Comparison of ENCODE assay signal across 2 cellular contexts in genomic region chr11:43557553-43558031, GRCh38.
TF ChIP-seq lines count a peak whose summit lies in the region.

No MANE protein-coding gene starts in this region.

TF ChIP-seq in IMR-90, 13 proteins besides CTCF, POLR2A, EP300 and RAD21 (continued from another document):
- TF ChIP-seq ELK1 (IDR thresholded peaks at IDR 0.05; ENCODE audit: borderline replicate concordance, low read depth, low read length) (no peak), MAFK (IDR thresholded peaks at IDR 0.05; ENCODE audit: low read depth, low read length) (no peak), SMC3 (IDR thresholded peaks at IDR 0.05; ENCODE audit: low read depth, low read length) (no peak; the same call in 1 of the 2 replicates), RFX5 (IDR thresholded peaks at IDR 0.05; ENCODE audit: low read depth, low read length) (no peak), BHLHE40 (IDR thresholded peaks at IDR 0.05; ENCODE audit: low read depth, low read length) (no peak), MAZ (IDR thresholded peaks at IDR 0.05; ENCODE audit: borderline replicate concordance, low read depth, low read length) (no peak), MXI1 (IDR thresholded peaks at IDR 0.05; ENCODE audit: borderline replicate concordance, low read depth, low read length) (no peak), CHD1 (IDR thresholded peaks at IDR 0.05; ENCODE audit: low read depth, low read length) (no peak), CEBPB (IDR thresholded peaks at IDR 0.05; ENCODE audit: low read depth, low read length) (no peak), NFE2L2 (IDR thresholded peaks at IDR 0.05; ENCODE audit: low read depth, low read length) (no peak), USF2 (IDR thresholded peaks at IDR 0.05; ENCODE audit: low read depth, low read length) (no peak)

TF ChIP-seq in K562, 482 proteins besides CTCF, POLR2A, EP300 and RAD21 (continued from another document):
- TF ChIP-seq CREB1 (IDR thresholded peaks at IDR 0.05) = no peak
- no peak for TF ChIP-seq CREB1 (CRISPR knock-in tag; IDR thresholded peaks at IDR 0.05)
- 0 out of 4 replicates have a peak, but pooled peaks of 1 of the 2 experiments have one; percentile 17 for TF ChIP-seq MAZ (CRISPR knock-in tag; conservative IDR thresholded peaks at IDR 0.05 in 1 of 2, IDR thresholded peaks at IDR 0.05 in 1 of 2)
- TF ChIP-seq CBX2 (IDR thresholded peaks at IDR 0.05; ENCODE audit: insufficient read depth, low read length, poor library complexity, severe bottlenecking) = no peak
- peak; percentile 58 for TF ChIP-seq EGR1 (conservative IDR thresholded peaks at IDR 0.05)
- no peak for TF ChIP-seq SP1 (CRISPR knock-in tag; IDR thresholded peaks at IDR 0.05)
- 0 out of 2 replicates have a peak, but pooled peaks have one; percentile 16 for TF ChIP-seq NFIC (IDR thresholded peaks at IDR 0.05)
- TF ChIP-seq RREB1 (CRISPR knock-in tag; IDR thresholded peaks at IDR 0.05) = no peak
- no peak for TF ChIP-seq ZNF253 (CRISPR knock-in tag; conservative IDR thresholded peaks at IDR 0.05)
- no peak for TF ChIP-seq NFYB (IDR thresholded peaks at IDR 0.05; ENCODE audit: extremely low read depth, insufficient read length)
- TF ChIP-seq ATF1 (CRISPR knock-in tag; IDR thresholded peaks at IDR 0.05) = no peak
- peak; percentile 73 for TF ChIP-seq ATF1 (tag; IDR thresholded peaks at IDR 0.05)
- TF ChIP-seq PHF8 (IDR thresholded peaks at IDR 0.05; ENCODE audit: borderline replicate concordance, low read length) = no peak
- TF ChIP-seq USF2 (CRISPR knock-in tag; IDR thresholded peaks at IDR 0.05) = peak; percentile 29; the same call in 1 of the 2 replicates
- TF ChIP-seq TEAD4 (IDR thresholded peaks at IDR 0.05; ENCODE audit: low read length) = no peak
- no peak for TF ChIP-seq TEAD4 (CRISPR knock-in tag; IDR thresholded peaks at IDR 0.05; ENCODE audit: borderline replicate concordance)
- no peak for TF ChIP-seq MYC (IDR thresholded peaks at IDR 0.05; ENCODE audit: low read depth, low read length)
- TF ChIP-seq MYC (CRISPR knock-in tag; IDR thresholded peaks at IDR 0.05; ENCODE audit: borderline replicate concordance, low read depth) = no peak
TF ChIP-seq in K562: peak in this region for 7.
